In genomic region chr16:20918486-20919239, GRCh38 we compare ENCODE assay signal across 11 cellular contexts. TPM values are rescaled to one million over a fixed set of nuclear protein-coding genes. Genes with fewer than 3 reads are reported as not detected.
DNase-seq lines count a peak whose midpoint lies in the region; ATAC-seq and TF ChIP-seq lines count a peak whose summit lies in the region.
"Had no signal": no experiment of that assay in that cellular context is flagged by ENCODE, and none has a peak within 500 bp of the region (broad histone marks: within the 10 kb centered on the region; RNA-seq: fewer than 3 reads in every experiment).

No MANE protein-coding gene starts in this region.

- TF ChIP-seq CTCF in adrenal gland (IDR thresholded peaks at IDR 0.05) (no peak), progenitor cell of endocrine pancreas (IDR thresholded peaks at IDR 0.05; ENCODE audit: unreplicated experiment) (no peak)

- no peaks in the 10 kb centered on the region for H3K9me3 Mint-ChIP-seq in stimulated activated effector memory CD8-positive, alpha-beta T cell treated with anti-CD3 and anti-CD28 coated beads, Interleukin-12 subunit alpha, Interleukin-12 subunit beta, amount 100 ng/mL, for 72 hours
- no peaks in the 10 kb centered on the region for H3K9me3 Mint-ChIP-seq in progenitor cell of endocrine pancreas (ENCODE audit: low read depth)

- H3K9me3 ChIP-seq in HAP-1 (no peaks in the 10 kb centered on the region), adrenal gland (replicated peaks in 1 of 3) (no peaks in the 10 kb centered on the region)

- WGBS in adrenal gland, 4 donors, result 48 to 69% (median 57%) methylated on average over 4 of the region's 4 CpGs

- ATAC-seq in left cardiac atrium, result peak; percentile 70 to 83
- no peak for ATAC-seq in stimulated activated effector memory CD8-positive, alpha-beta T cell treated with anti-CD3 and anti-CD28 coated beads, Interleukin-12 subunit alpha, Interleukin-12 subunit beta, amount 100 ng/mL, for 72 hours
- no peak for ATAC-seq in GM19324 (IDR thresholded peaks at IDR 0.05; ENCODE audit: low FRiP score, unreplicated experiment)

- intact Hi-C loops in adrenal gland (cut with DNase I) (no loop called here), left cardiac atrium (cut with DNase I) (no loop called here)

- H3K4me3 Mint-ChIP-seq in stimulated activated effector memory CD8-positive, alpha-beta T cell treated with anti-CD3 and anti-CD28 coated beads, Interleukin-12 subunit alpha, Interleukin-12 subunit beta, amount 100 ng/mL, for 72 hours, result no peak overlapping the region
- H3K4me3 Mint-ChIP-seq in progenitor cell of endocrine pancreas (ENCODE audit: low read depth), result no peak overlapping the region

- no peaks in the 10 kb centered on the region for H3K36me3 ChIP-seq in HAP-1 (replicated peaks)
- no peaks in the 10 kb centered on the region for H3K36me3 ChIP-seq in adrenal gland (replicated peaks in 1 of 2)

- peaks cover 54% of the 10 kb centered on the region for H3K36me3 Mint-ChIP-seq in stimulated activated effector memory CD8-positive, alpha-beta T cell treated with anti-CD3 and anti-CD28 coated beads, Interleukin-12 subunit alpha, Interleukin-12 subunit beta, amount 100 ng/mL, for 72 hours
- peaks cover 11% of the 10 kb centered on the region for H3K36me3 Mint-ChIP-seq in progenitor cell of endocrine pancreas (ENCODE audit: insufficient read depth)

- no peak for TF ChIP-seq POLR2A in adrenal gland (IDR thresholded peaks at IDR 0.05)

- peaks cover 16% of the 10 kb centered on the region for H3K4me1 Mint-ChIP-seq in stimulated activated effector memory CD8-positive, alpha-beta T cell treated with anti-CD3 and anti-CD28 coated beads, Interleukin-12 subunit alpha, Interleukin-12 subunit beta, amount 100 ng/mL, for 72 hours
- H3K4me1 Mint-ChIP-seq in progenitor cell of endocrine pancreas (ENCODE audit: low read depth), result peaks cover 3% of the 10 kb centered on the region

- H3K27ac ChIP-seq in adrenal gland, result peak overlapping the region in 2 of 5 donors; percentile 5 to 10

- H3K27ac Mint-ChIP-seq in stimulated activated effector memory CD8-positive, alpha-beta T cell treated with anti-CD3 and anti-CD28 coated beads, Interleukin-12 subunit alpha, Interleukin-12 subunit beta, amount 100 ng/mL, for 72 hours, result peak overlapping the region; percentile 66
- H3K27ac Mint-ChIP-seq in progenitor cell of endocrine pancreas, result no peak overlapping the region

- H3K4me3 ChIP-seq in HAP-1 (no peak overlapping the region), adrenal gland (no peak overlapping the region)

- H3K27me3 ChIP-seq in HAP-1 (ENCODE audit: low read depth) (no peaks in the 10 kb centered on the region), adrenal gland (no peaks in the 10 kb centered on the region)

- H3K27me3 Mint-ChIP-seq in progenitor cell of endocrine pancreas, result no peaks in the 10 kb centered on the region

- peaks cover 28% of the 10 kb centered on the region for H3K4me1 ChIP-seq in HAP-1
- peaks cover 0 to 16% of the 10 kb centered on the region in 2 donors for H3K4me1 ChIP-seq in adrenal gland (replicated peaks in 1 of 2)

- DNase-seq in HAP-1 (ENCODE audit: low spot score in 2 of 2), result peak; percentile 64 to 78
- peak; percentile 32 to 83 (median 74) for DNase-seq in adrenal gland
- DNase-seq in left cardiac atrium, result peak; percentile 76
- no peak for DNase-seq in stimulated activated effector memory CD8-positive, alpha-beta T cell treated with anti-CD3 and anti-CD28 coated beads, Interleukin-12 subunit alpha, Interleukin-12 subunit beta, amount 100 ng/mL, for 72 hours (ENCODE audit: low spot score in 2 of 2)
- no peak for DNase-seq in progenitor cell of endocrine pancreas (ENCODE audit: low spot score, unreplicated experiment)
- no peak for DNase-seq in NCI-H1048 (lab: John Stamatoyannopoulos, UW)
- DNase-seq: erythroblast; NCI-H187 treated with DMSO at 0.1 percent for 48 hours; stimulated activated CD4-positive, alpha-beta T cell treated with anti-CD3 and anti-CD28 coated beads, Interleukin-12 subunit alpha, Interleukin-12 subunit beta, amount 100 ng/mL, for 4 hours; stimulated activated naive CD4-positive, alpha-beta T cell had no signal

- in situ Hi-C loops in HAP-1 (cut with MboI; ENCODE audit: low sequenced_read_pairs), result no loop called here

RNA-seq across cellular contexts. Expression of gene LYRM1, which starts 18.1 kb away (rescaled TPM):
- total RNA-seq in adrenal gland (10 to 100 TPM; 18.0 to 64.4 (median 36.5) TPM), left cardiac atrium (10 to 100 TPM; 32.6 TPM), progenitor cell of endocrine pancreas (32.5 and 34.2 TPM in 2 replicates)
- polyA plus RNA-seq in adrenal gland, result 10 to 100 TPM; 35.0 to 74.0 (median 54.8) TPM

RNA-seq across cellular contexts. Expression of gene DCUN1D3, which starts 18.5 kb away (rescaled TPM):
- total RNA-seq in adrenal gland (10 to 100 TPM; 18.8 to 47.2 (median 27.2) TPM), left cardiac atrium (10 to 100 TPM; 15.6 to 27.4 TPM), progenitor cell of endocrine pancreas (23.2 and 24.2 TPM in 2 replicates)
- 10 to 100 TPM in 1 of 3 donors, 1 to 10 TPM in 2; 7.2 to 12.3 (median 9.8) TPM for polyA plus RNA-seq in adrenal gland

Comparison
In these comparisons a context has a peak if more than half of its experiments do, and no peak if none do; other contexts are left out.
1. DNase-seq: peak in HAP-1 (2 of 2), adrenal gland (7 of 7) and left cardiac atrium (single experiment); none in stimulated activated effector memory CD8-positive, alpha-beta T cell treated with anti-CD3 and anti-CD28 coated beads, Interleukin-12 subunit alpha, Interleukin-12 subunit beta, amount 100 ng/mL, for 72 hours (0 of 2), progenitor cell of endocrine pancreas (single experiment) and NCI-H1048 (single experiment).
2. ATAC-seq: peak in left cardiac atrium (2 of 2); none in stimulated activated effector memory CD8-positive, alpha-beta T cell treated with anti-CD3 and anti-CD28 coated beads, Interleukin-12 subunit alpha, Interleukin-12 subunit beta, amount 100 ng/mL, for 72 hours (single experiment) and GM19324 (single experiment).